In genomic region chr2:227829337-227829736, GRCh38 we compare ENCODE assay signal across 20 cellular contexts.
"Had no signal": no experiment of that assay in that cellular context is flagged by ENCODE, and none has a peak within 500 bp of the region (broad histone marks: within the 10 kb centered on the region; RNA-seq: fewer than 3 reads in every experiment).

No MANE protein-coding gene starts in this region.

- ATAC-seq: heart left ventricle; naive thymus-derived CD4-positive, alpha-beta T cell; psoas muscle; sciatic nerve; stimulated activated memory B cell treated with anti-CD40 and anti-IgM and Interleukin-4, amounts not matched to agents 10 μg/mL and 1 μg/mL and 100 μg/mL, for 72 hours; stimulated activated naive CD8-positive, alpha-beta T cell treated with anti-CD3 and anti-CD28 coated beads, Interleukin-15, amount 100 ng/mL, for 72 hours; upper lobe of right lung had no signal

- DNase-seq: dorsolateral prefrontal cortex; effector CD8-positive, alpha-beta T cell; foreskin melanocyte; heart left ventricle; hippocampal formation; kidney glomerular epithelial cell; mesendoderm; naive thymus-derived CD4-positive, alpha-beta T cell; nephron progenitor cell; psoas muscle; retina; spleen; stimulated activated CD4-positive, alpha-beta T cell treated with anti-CD3 and anti-CD28 coated beads, Interleukin-15, amount 100 ng/mL, for 24 hours; stimulated activated CD4-positive, alpha-beta T cell treated with anti-CD3 and anti-CD28 coated beads, Interleukin-1b, Interleukin-23, amount 100 ng/mL, for 48 hours; stimulated activated CD4-positive, alpha-beta T cell treated with anti-CD3 and anti-CD28 coated beads, Interleukin-4, amount 100 ng/mL, for 24 hours; stimulated activated naive CD8-positive, alpha-beta T cell treated with anti-CD3 and anti-CD28 coated beads, Interleukin-15, amount 100 ng/mL, for 72 hours; testis; upper lobe of right lung had no signal
